ENCODE assay signal across 18 cellular contexts in the genomic region with DNA sequence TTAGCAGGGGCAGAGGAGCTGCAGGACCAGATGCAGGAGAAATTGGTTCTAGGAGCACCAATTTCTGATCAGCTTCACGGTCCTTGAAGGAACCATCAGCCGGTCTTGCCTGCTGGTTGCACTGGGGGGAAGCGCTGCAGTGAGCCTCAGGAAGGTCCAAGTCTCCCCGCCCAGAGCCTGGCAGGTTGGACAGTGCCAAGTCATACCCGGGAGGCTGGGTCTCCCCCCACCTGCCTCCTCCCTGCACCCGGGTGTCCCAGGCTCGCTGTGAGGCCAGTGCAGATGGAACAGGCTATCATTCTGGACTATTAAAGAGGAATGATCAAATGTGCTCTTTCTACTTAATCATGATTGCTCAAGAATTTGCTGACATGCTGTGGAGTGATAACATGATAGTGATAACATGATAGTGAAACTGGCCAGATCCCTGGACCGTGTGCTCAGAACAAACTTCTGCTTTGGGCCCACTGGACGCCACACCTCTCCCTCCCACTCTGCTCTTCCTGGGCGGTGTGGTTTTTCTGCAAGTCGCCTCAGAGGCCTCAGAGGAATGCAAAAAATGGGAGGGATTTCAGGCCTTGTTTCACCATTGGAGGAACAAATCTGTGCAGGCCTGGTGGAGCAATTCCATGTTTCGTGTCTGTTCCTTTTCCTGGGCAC.
A peak's percentile ranks its signal among the peaks of the same experiment; 100 is the strongest.
DNase-seq lines count a peak whose midpoint lies in the region; ATAC-seq and TF ChIP-seq lines count a peak whose summit lies in the region.
"Had no signal": no experiment of that assay in that cellular context is flagged by ENCODE, and none has a peak within 500 bp of the region (broad histone marks: within the 10 kb centered on the region; RNA-seq: fewer than 3 reads in every experiment).

No MANE protein-coding gene starts in this region.

- H3K9me3 ChIP-seq in GM23248 (ENCODE audit: low read depth), result no peaks in the 10 kb centered on the region
- no peaks in the 10 kb centered on the region for H3K9me3 ChIP-seq in SJSA1 (replicated peaks)
- H3K9me3 ChIP-seq: Caco-2 had no signal

- H3K36me3 ChIP-seq in GM23248 (ENCODE audit: low read depth) (no peaks in the 10 kb centered on the region), SJSA1 (no peaks in the 10 kb centered on the region)

- CTCF ChIA-PET in GM10248 (lab: Yijun Ruan, JAX), result no interaction called here

- no peaks in the 10 kb centered on the region for H3K4me1 Mint-ChIP-seq in osteocyte (ENCODE audit: unreplicated experiment)
- H3K4me1 Mint-ChIP-seq: CD4-positive, CD25-positive, alpha-beta regulatory T cell had no signal

- no peak overlapping the region for H3K4me3 Mint-ChIP-seq in osteocyte (ENCODE audit: unreplicated experiment)
- H3K4me3 Mint-ChIP-seq: CD4-positive, CD25-positive, alpha-beta regulatory T cell had no signal

- ATAC-seq in omental fat pad (ENCODE audit: low FRiP score) (peak; percentile 65), HG02938 (IDR thresholded peaks at IDR 0.05; ENCODE audit: unreplicated experiment) (no peak)

- in situ Hi-C loops in GM23248 (cut with MboI), result no loop called here

- no peak overlapping the region for H2AFZ ChIP-seq in GM23248

- no peaks in the 10 kb centered on the region for H4K20me1 ChIP-seq in GM23248 (ENCODE audit: insufficient read depth)

- H3K27me3 ChIP-seq in GM23248 (replicated peaks; ENCODE audit: insufficient read depth) (peaks cover 77% of the 10 kb centered on the region), SJSA1 (replicated peaks) (no peaks in the 10 kb centered on the region)

- peak; percentile 31 for DNase-seq in GM23248
- DNase-seq in SJSA1 (ENCODE audit: low read depth in 1 of 2, low spot score in 2 of 2), result peak; percentile 81 to 83
- DNase-seq in fibroblast of the aortic adventitia (ENCODE audit: low read depth), result peak; percentile 69
- DNase-seq in omental fat pad (ENCODE audit: low spot score), result no peak
- DNase-seq in GM10248 (ENCODE audit: extremely low spot score), result no peak
- DNase-seq in DMS 273 treated with DMSO at 0.1 percent for 48 hours (lab: John Stamatoyannopoulos, UW), result no peak
- DNase-seq in osteocyte (ENCODE audit: extremely low spot score, unreplicated experiment), result no peak
- DNase-seq: AML-193; Caco-2; CD4-positive, CD25-positive, alpha-beta regulatory T cell; DMS53; KG1; NCI-H1105; NCI-H2107; NCI-H2227 treated with DMSO at 0.1 percent for 48 hours; NCI-H526 treated with DMSO at 0.1 percent for 48 hours; SHP77 treated with DMSO at 0.1 percent for 48 hours had no signal

- no peak overlapping the region for H3K9ac ChIP-seq in GM23248

- H3K36me3 Mint-ChIP-seq in osteocyte (ENCODE audit: unreplicated experiment), result no peaks in the 10 kb centered on the region
- H3K36me3 Mint-ChIP-seq: CD4-positive, CD25-positive, alpha-beta regulatory T cell had no signal

- H3K27ac Mint-ChIP-seq in osteocyte (ENCODE audit: unreplicated experiment), result no peak overlapping the region

- peaks cover 8% of the 10 kb centered on the region for H3K27me3 Mint-ChIP-seq in osteocyte (ENCODE audit: unreplicated experiment)

- WGBS in GM23248 (ENCODE audit: low coverage in 1 of 2, low lambda C conversion rate in 2 of 2, missing lambda C conversion rate in 2 of 2), 2 experiments, result 17 to 19% methylated on average over 12 of the region's 12 CpGs

- H3K4me2 ChIP-seq in GM23248 (ENCODE audit: unreplicated experiment), result no peak overlapping the region

- H3K27ac ChIP-seq in GM23248, result no peak overlapping the region
- H3K27ac ChIP-seq in SJSA1, result peak overlapping the region; percentile 92

- TF ChIP-seq CTCF in fibroblast of the aortic adventitia (IDR thresholded peaks at IDR 0.05; ENCODE audit: insufficient read depth, low read length) (no peak), omental fat pad (IDR thresholded peaks at IDR 0.05) (no peak), GM10248 (IDR thresholded peaks at IDR 0.05; ENCODE audit: control extremely low read depth, extremely low read depth, low read depth, missing control alignments) (no peak), osteocyte (IDR thresholded peaks at IDR 0.05) (no peak)

- no peaks in the 10 kb centered on the region for H3F3A ChIP-seq in GM23248 (ENCODE audit: insufficient read depth)

- H3K79me2 ChIP-seq in GM23248 (ENCODE audit: insufficient read depth), result no peaks in the 10 kb centered on the region

- H3K9me3 Mint-ChIP-seq in osteocyte (ENCODE audit: unreplicated experiment), result no peaks in the 10 kb centered on the region

- POLR2A ChIA-PET in GM10248 (lab: Yijun Ruan, JAX), result no interaction called here

- H3K4me1 ChIP-seq in GM23248 (ENCODE audit: insufficient read depth) (no peaks in the 10 kb centered on the region), SJSA1 (replicated peaks) (peaks cover 69% of the 10 kb centered on the region)
- H3K4me1 ChIP-seq: Caco-2 had no signal

- no peaks in the 10 kb centered on the region for H3K9me2 ChIP-seq in GM23248 (ENCODE audit: insufficient read depth)

- H3K4me3 ChIP-seq in GM23248 (no peak overlapping the region), SJSA1 (no peak overlapping the region), fibroblast of the aortic adventitia (ENCODE audit: low read depth, low read length) (no peak overlapping the region)

Comparison
In these comparisons a context has a peak if more than half of its experiments do, and no peak if none do; other contexts are left out.
1. DNase-seq: peak in GM23248 (single experiment), SJSA1 (2 of 2) and fibroblast of the aortic adventitia (single experiment); none in omental fat pad (single experiment), GM10248 (single experiment), DMS 273 treated with DMSO at 0.1 percent for 48 hours (single experiment) and osteocyte (single experiment).